Comparison of ENCODE assay signal across 8 cellular contexts in the genomic region with DNA sequence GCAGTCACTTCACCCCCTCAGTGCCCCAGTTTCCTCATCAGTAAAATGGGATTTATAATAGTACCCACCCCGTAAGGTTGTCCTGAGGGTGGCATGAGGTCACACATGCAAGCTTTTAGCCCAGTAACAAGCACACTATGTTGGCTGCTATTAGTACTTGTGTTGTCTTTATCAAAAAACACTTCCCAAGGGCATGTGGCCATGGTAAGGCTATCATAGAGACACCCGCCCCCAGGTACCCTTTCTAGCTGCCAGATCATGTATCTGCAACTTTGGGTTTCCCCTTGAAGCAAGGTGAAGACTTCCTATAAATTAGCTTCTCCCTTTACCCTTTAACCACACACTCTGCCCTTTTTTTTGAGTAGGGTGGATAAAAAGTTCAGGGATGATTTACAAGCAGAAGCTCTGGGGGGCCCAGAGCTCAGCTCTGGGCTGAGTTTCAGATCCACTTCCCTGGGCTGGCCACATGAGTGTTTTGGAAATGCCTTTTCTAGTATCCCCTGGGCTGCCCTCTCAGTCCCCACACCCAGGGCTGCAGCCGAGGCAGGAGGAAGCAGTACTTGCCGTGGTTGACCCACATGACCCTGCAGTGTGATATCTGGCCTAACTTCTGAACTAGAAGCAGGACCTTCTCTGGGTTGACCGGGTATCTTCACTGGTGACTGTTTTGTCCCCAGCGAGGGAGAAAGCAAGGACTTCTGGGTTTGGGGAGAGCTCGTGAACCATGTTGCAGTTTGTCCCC. TPM values are rescaled to one million over a fixed set of nuclear protein-coding genes. Genes with fewer than 3 reads are reported as not detected.
DNase-seq lines count a peak whose midpoint lies in the region; ATAC-seq and TF ChIP-seq lines count a peak whose summit lies in the region.

No MANE protein-coding gene starts in this region.

- H3K79me2 ChIP-seq in mammary epithelial cell (ENCODE audit: insufficient read depth, low read length) = peaks cover 51% of the 10 kb centered on the region

- no peaks in the 10 kb centered on the region for H3K9me3 ChIP-seq in CD4-positive, CD25-positive, alpha-beta regulatory T cell (ENCODE audit: control insufficient read depth in 2 of 2, low read length in 2 of 2)
- H3K9me3 ChIP-seq in mammary epithelial cell (replicated peaks; ENCODE audit: insufficient read depth, low read length) = no peaks in the 10 kb centered on the region
- no peaks in the 10 kb centered on the region for H3K9me3 ChIP-seq in muscle layer of colon (ENCODE audit: low read length)

- H3K27me3 Mint-ChIP-seq in CD4-positive, CD25-positive, alpha-beta regulatory T cell = no peaks in the 10 kb centered on the region

- H3K27ac ChIP-seq in CD4-positive, CD25-positive, alpha-beta regulatory T cell (ENCODE audit: insufficient read depth, low read length, poor library complexity, severe bottlenecking) = peak overlapping the region; percentile 99
- H3K27ac ChIP-seq in mammary epithelial cell (ENCODE audit: insufficient read depth, low read depth, low read length) (no peak overlapping the region), muscle layer of colon (ENCODE audit: low read depth, low read length) (peak overlapping the region; percentile 44)

- TF ChIP-seq CTCF in mammary epithelial cell (conservative IDR thresholded peaks at IDR 0.05 in 1 of 2, IDR thresholded peaks at IDR 0.05 in 1 of 2; ENCODE audit: extremely low read depth in 1 of 2, insufficient read depth in 1 of 2, low read depth in 1 of 2, low read length in 2 of 2) = no peak

- H3K36me3 ChIP-seq in CD4-positive, CD25-positive, alpha-beta regulatory T cell (ENCODE audit: control insufficient read depth, insufficient read depth, low read length) = peaks cover 13% of the 10 kb centered on the region
- H3K36me3 ChIP-seq in mammary epithelial cell (ENCODE audit: insufficient read depth, low read length) (peaks cover 9% of the 10 kb centered on the region), muscle layer of colon (ENCODE audit: insufficient read depth, low read length) (peaks cover 24% of the 10 kb centered on the region)

- DNase-seq in CD4-positive, CD25-positive, alpha-beta regulatory T cell = peak in 1 of 3 donors; percentile 19
- DNase-seq in NOMO-1 treated with DMSO at 0.1 percent for 48 hours (lab: John Stamatoyannopoulos, UW; ENCODE audit: unreplicated experiment) (peak; percentile 73), mammary epithelial cell (no peak), NAMALWA (ENCODE audit: low spot score) (no peak)
- no peak for DNase-seq in effector CD4-positive, alpha-beta T cell

- no peaks in the 10 kb centered on the region for H3K9me3 Mint-ChIP-seq in CD4-positive, CD25-positive, alpha-beta regulatory T cell

- CTCF ChIA-PET in mammary epithelial cell (lab: Charles Lee; ENCODE audit: low non-redundant PET) = no interaction called here

- H3K4me2 ChIP-seq in mammary epithelial cell (ENCODE audit: insufficient read depth, low read depth, low read length) = no peak overlapping the region

- in situ Hi-C loops in mammary epithelial cell (cut with MboI; ENCODE audit: low sequenced_read_pairs in 2 of 2) = no loop called here

- no peaks in the 10 kb centered on the region for H4K20me1 ChIP-seq in mammary epithelial cell (ENCODE audit: insufficient read depth, low read length)

- H2AFZ ChIP-seq in mammary epithelial cell (ENCODE audit: low read depth, low read length) = no peak overlapping the region

- 94% methylated on average over 7 of the region's 7 CpGs for WGBS in mammary epithelial cell (ENCODE audit: low coverage, missing lambda C conversion rate)

- no peak overlapping the region for H3K9ac ChIP-seq in mammary epithelial cell (ENCODE audit: insufficient read depth, low read length)
- no peak overlapping the region for H3K9ac ChIP-seq in muscle layer of colon (ENCODE audit: low read length)

- H3K4me3 Mint-ChIP-seq in CD4-positive, CD25-positive, alpha-beta regulatory T cell = peak overlapping the region; percentile 94 to 97 (median 96)

- TSS peak; percentile 10 for BruUV-seq in mammary epithelial cell (replicated peaks; lab: Mats Ljungman, UMichigan)

- H3K4me1 ChIP-seq in CD4-positive, CD25-positive, alpha-beta regulatory T cell (ENCODE audit: control insufficient read depth, insufficient read depth, low read length, poor library complexity, severe bottlenecking) = peaks cover 78% of the 10 kb centered on the region
- peaks cover 12% of the 10 kb centered on the region for H3K4me1 ChIP-seq in mammary epithelial cell (ENCODE audit: insufficient read depth, low read length)
- H3K4me1 ChIP-seq in muscle layer of colon (ENCODE audit: insufficient read depth, low read length) = peaks cover 15% of the 10 kb centered on the region

- H3K27me3 ChIP-seq in CD4-positive, CD25-positive, alpha-beta regulatory T cell (ENCODE audit: control insufficient read depth, insufficient read depth, low read length) = no peaks in the 10 kb centered on the region
- H3K27me3 ChIP-seq in mammary epithelial cell (ENCODE audit: insufficient read depth, low read length) (no peaks in the 10 kb centered on the region), muscle layer of colon (ENCODE audit: control insufficient read depth in 1 of 2, insufficient read depth in 2 of 2, low read length in 2 of 2) (no peaks in the 10 kb centered on the region)

- H3K4me3 ChIP-seq in CD4-positive, CD25-positive, alpha-beta regulatory T cell (ENCODE audit: low read depth, low read length) = peak overlapping the region; percentile 79
- H3K4me3 ChIP-seq in mammary epithelial cell (replicated peaks in 1 of 3; ENCODE audit: insufficient read depth in 1 of 3, low read depth in 2 of 3, low read length in 3 of 3) (no peak overlapping the region), muscle layer of colon (ENCODE audit: low read depth in 1 of 2, low read length in 2 of 2) (peak overlapping the region in 1 of 2 donors; percentile 18)

- peaks cover 11 to 82% (median 52%) of the 10 kb centered on the region in 4 donors for H3K4me1 Mint-ChIP-seq in CD4-positive, CD25-positive, alpha-beta regulatory T cell

- peak overlapping the region; percentile 98 to 100 (median 99) for H3K27ac Mint-ChIP-seq in CD4-positive, CD25-positive, alpha-beta regulatory T cell

- intact Hi-C loops in mammary epithelial cell (cut with micrococcal nuclease) = no loop called here

- no peak for ATAC-seq in CD4-positive, CD25-positive, alpha-beta regulatory T cell (ENCODE audit: low read depth in 2 of 2)
- no peak for ATAC-seq in GM19455 (IDR thresholded peaks at IDR 0.05; ENCODE audit: unreplicated experiment)
- no peak for ATAC-seq in GM21423 (IDR thresholded peaks at IDR 0.05; ENCODE audit: unreplicated experiment)

- H3K36me3 Mint-ChIP-seq in CD4-positive, CD25-positive, alpha-beta regulatory T cell = peaks cover 20% of the 10 kb centered on the region

- dilution Hi-C loops in mammary epithelial cell (cut with HindIII; ENCODE audit: low sequenced_read_pairs) = no loop called here

RNA-seq across cellular contexts. Expression of a gene that starts 2.0 kb away (rescaled TPM):
- total RNA-seq in CD4-positive, CD25-positive, alpha-beta regulatory T cell = 73.6 TPM
- 10 to 100 TPM in 2 of 4 donors, 1 to 10 TPM in 2; 4.4 to 14.8 (median 10.3) TPM for polyA plus RNA-seq in CD4-positive, CD25-positive, alpha-beta regulatory T cell
- total RNA-seq in mammary epithelial cell = 10 to 100 TPM; 14.2 to 20.2 TPM
- 24.5 TPM for polyA plus RNA-seq in mammary epithelial cell
- 19.8 TPM for polyA minus RNA-seq in mammary epithelial cell

RNA-seq across cellular contexts. Expression of a gene that starts 34.4 kb away (rescaled TPM):
- total RNA-seq in CD4-positive, CD25-positive, alpha-beta regulatory T cell = 1.3 TPM
- polyA plus RNA-seq in CD4-positive, CD25-positive, alpha-beta regulatory T cell = not detected
- 1,000 to 10,000 TPM; 1,135 to 2,555 TPM for total RNA-seq in mammary epithelial cell
- 2,641 TPM for polyA plus RNA-seq in mammary epithelial cell
- 1,141 TPM for polyA minus RNA-seq in mammary epithelial cell

RNA-seq across cellular contexts. Expression of a gene that starts 40.8 kb away (rescaled TPM):
- 8.6 TPM for total RNA-seq in CD4-positive, CD25-positive, alpha-beta regulatory T cell
- polyA plus RNA-seq in CD4-positive, CD25-positive, alpha-beta regulatory T cell = 10 to 100 TPM in 2 of 4 donors, 1 to 10 TPM in 2; 8.3 to 13.2 (median 9.8) TPM
- 10 to 100 TPM; 18.0 to 19.2 TPM for total RNA-seq in mammary epithelial cell
- 19.1 TPM for polyA plus RNA-seq in mammary epithelial cell
- 10.1 TPM for polyA minus RNA-seq in mammary epithelial cell

Comparison
In these comparisons a context has a peak if more than half of its experiments do, and no peak if none do; other contexts are left out.
1. RNA of a gene that starts 34.4 kb away (total RNA-seq): 1,135 to 2,555 TPM in mammary epithelial cell; 1.3 TPM in CD4-positive, CD25-positive, alpha-beta regulatory T cell (single experiment); every median in the first group is over 100 times any median in the second.